ENCODE assay signal across 8 cellular contexts in genomic region chr10:21675157-21675796, GRCh38.
DNase-seq lines count a peak whose midpoint lies in the region; ATAC-seq, FAIRE-seq and TF ChIP-seq lines count a peak whose summit lies in the region.

No MANE protein-coding gene starts in this region.

- H3K4me3 ChIP-seq in NB4 (ENCODE audit: low read depth, low read length) (no peak overlapping the region), left ventricle myocardium inferior (no peak overlapping the region)

- no peak overlapping the region for H3K27ac ChIP-seq in left ventricle myocardium inferior (replicated peaks)

- H3K27me3 ChIP-seq in left ventricle myocardium inferior (ENCODE audit: low read depth): no peaks in the 10 kb centered on the region

- peak; percentile 16 to 35 for DNase-seq in AML-193 (lab: John Stamatoyannopoulos, UW)
- DNase-seq in GM12892 (ENCODE audit: insufficient read length): no peak
- peak; percentile 41 for DNase-seq in NB4 (ENCODE audit: low read depth)
- DNase-seq in activated T-cell treated with anti-CD3 and anti-CD28 coated beads, Interleukin-2, amount 50 U/mL, for 48 hours: peak; percentile 38
- no peak for DNase-seq in left ventricle myocardium inferior
- peak; percentile 9 for DNase-seq in stimulated activated CD4-positive, alpha-beta T cell treated with anti-CD3 and anti-CD28 coated beads, Interleukin-2, amount 100 ng/mL, for 4 hours (ENCODE audit: low read depth)
- no peak for DNase-seq in NCI-H2171 (lab: John Stamatoyannopoulos, UW)

- ATAC-seq in GM21723 (IDR thresholded peaks at IDR 0.05; ENCODE audit: unreplicated experiment): no peak

- peaks cover 25% of the 10 kb centered on the region for H3K4me1 ChIP-seq in left ventricle myocardium inferior

- no peaks in the 10 kb centered on the region for H3K36me3 ChIP-seq in left ventricle myocardium inferior

- peak; percentile 62 for TF ChIP-seq CTCF in NB4 (IDR thresholded peaks at IDR 0.05; ENCODE audit: low read depth, low read length)
- TF ChIP-seq CTCF in left ventricle myocardium inferior (IDR thresholded peaks at IDR 0.05; ENCODE audit: borderline replicate concordance): peak; percentile 76

- no peak for TF ChIP-seq POLR2A in GM12892 (IDR thresholded peaks at IDR 0.05; ENCODE audit: low read depth, low read length)
- TF ChIP-seq POLR2A in NB4 (IDR thresholded peaks at IDR 0.05; ENCODE audit: extremely low read depth, insufficient read length): no peak

- intact Hi-C loops in left ventricle myocardium inferior (cut with micrococcal nuclease): loop anchor here (10.0 kb wide), 1 partner anchor 50 kb away; no protein-coding TSS in a partner anchor

- no peaks in the 10 kb centered on the region for H3K9me3 ChIP-seq in left ventricle myocardium inferior (replicated peaks)

- peak; percentile 79 for FAIRE-seq in GM12892 (lab: Jason Lieb, UNC)

Comparison
In these comparisons a context has a peak if more than half of its experiments do, and no peak if none do; other contexts are left out.
1. DNase-seq: peak in AML-193 (2 of 2), NB4 (single experiment), activated T-cell treated with anti-CD3 and anti-CD28 coated beads, Interleukin-2, amount 50 U/mL, for 48 hours (2 of 2) and stimulated activated CD4-positive, alpha-beta T cell treated with anti-CD3 and anti-CD28 coated beads, Interleukin-2, amount 100 ng/mL, for 4 hours (single experiment); none in GM12892 (single experiment), left ventricle myocardium inferior (single experiment) and NCI-H2171 (single experiment).